1 cellular context compared by ENCODE assay signal in the genomic region with DNA sequence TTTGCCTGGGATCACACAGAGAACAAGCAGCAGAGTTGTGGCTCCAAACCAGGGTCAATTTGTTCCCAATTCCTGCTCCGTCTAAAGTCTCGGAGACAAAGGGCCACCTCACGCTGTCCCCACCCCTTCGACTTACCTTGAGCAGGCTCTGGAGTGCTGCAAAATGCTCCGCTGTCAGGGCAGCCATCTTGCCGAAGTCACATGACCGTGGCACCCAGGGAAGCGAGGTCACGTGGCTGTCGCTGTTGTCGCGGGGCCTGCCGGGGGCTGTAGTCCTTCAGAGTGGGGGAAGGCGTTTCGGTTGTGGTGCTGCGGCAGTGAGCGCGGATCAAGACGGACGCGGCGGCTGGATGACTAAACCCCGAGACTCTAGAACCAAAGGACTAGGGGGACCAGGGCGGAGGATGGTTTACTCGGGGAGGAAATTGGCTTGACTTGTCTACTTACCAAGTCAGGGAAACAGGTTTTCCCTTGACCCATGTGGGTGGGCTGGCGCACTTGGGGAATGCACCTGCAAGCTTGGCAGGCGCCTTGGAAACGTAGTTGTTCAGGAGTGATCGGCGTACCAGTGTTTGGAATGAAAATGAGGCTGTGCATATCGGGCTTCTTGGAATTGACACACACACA.
TF ChIP-seq lines count a peak whose summit lies in the region.

A gene (minus strand): TSS at position 199 of the 627 bp plus-strand sequence. CDS start 12 bp downstream, at position 187.

TF ChIP-seq in HEK293, 187 proteins besides CTCF, POLR2A, EP300 and RAD21 (continued from another document and continues in another):
- TF ChIP-seq, protein P1, sequence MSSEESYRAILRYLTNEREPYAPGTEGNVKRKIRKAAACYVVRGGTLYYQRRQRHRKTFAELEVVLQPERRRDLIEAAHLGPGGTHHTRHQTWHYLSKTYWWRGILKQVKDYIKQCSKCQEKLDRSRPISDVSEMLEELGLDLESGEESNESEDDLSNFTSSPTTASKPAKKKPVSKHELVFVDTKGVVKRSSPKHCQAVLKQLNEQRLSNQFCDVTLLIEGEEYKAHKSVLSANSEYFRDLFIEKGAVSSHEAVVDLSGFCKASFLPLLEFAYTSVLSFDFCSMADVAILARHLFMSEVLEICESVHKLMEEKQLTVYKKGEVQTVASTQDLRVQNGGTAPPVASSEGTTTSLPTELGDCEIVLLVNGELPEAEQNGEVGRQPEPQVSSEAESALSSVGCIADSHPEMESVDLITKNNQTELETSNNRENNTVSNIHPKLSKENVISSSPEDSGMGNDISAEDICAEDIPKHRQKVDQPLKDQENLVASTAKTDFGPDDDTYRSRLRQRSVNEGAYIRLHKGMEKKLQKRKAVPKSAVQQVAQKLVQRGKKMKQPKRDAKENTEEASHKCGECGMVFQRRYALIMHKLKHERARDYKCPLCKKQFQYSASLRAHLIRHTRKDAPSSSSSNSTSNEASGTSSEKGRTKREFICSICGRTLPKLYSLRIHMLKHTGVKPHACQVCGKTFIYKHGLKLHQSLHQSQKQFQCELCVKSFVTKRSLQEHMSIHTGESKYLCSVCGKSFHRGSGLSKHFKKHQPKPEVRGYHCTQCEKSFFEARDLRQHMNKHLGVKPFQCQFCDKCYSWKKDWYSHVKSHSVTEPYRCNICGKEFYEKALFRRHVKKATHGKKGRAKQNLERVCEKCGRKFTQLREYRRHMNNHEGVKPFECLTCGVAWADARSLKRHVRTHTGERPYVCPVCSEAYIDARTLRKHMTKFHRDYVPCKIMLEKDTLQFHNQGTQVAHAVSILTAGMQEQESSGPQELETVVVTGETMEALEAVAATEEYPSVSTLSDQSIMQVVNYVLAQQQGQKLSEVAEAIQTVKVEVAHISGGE (tag by site-specific recombination; conservative IDR thresholded peaks at IDR 0.05; ENCODE audit: low read depth), result peak; percentile 6; the same call in 1 of the 2 replicates
- TF ChIP-seq, protein P2, sequence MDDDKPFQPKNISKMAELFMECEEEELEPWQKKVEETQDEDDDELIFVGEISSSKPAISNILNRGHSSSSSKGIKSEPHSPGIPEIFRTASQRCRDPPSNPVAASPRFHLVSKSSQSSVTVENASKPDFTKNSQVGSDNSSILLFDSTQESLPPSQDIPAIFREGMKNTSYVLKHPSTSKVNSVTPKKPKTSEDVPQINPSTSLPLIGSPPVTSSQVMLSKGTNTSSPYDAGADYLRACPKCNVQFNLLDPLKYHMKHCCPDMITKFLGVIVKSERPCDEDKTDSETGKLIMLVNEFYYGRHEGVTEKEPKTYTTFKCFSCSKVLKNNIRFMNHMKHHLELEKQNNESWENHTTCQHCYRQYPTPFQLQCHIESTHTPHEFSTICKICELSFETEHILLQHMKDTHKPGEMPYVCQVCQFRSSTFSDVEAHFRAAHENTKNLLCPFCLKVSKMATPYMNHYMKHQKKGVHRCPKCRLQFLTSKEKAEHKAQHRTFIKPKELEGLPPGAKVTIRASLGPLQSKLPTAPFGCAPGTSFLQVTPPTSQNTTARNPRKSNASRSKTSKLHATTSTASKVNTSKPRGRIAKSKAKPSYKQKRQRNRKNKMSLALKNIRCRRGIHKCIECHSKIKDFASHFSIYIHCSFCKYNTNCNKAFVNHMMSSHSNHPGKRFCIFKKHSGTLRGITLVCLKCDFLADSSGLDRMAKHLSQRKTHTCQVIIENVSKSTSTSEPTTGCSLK (tag by site-specific recombination; IDR thresholded peaks at IDR 0.05), result no peak
- TF ChIP-seq, protein P3, sequence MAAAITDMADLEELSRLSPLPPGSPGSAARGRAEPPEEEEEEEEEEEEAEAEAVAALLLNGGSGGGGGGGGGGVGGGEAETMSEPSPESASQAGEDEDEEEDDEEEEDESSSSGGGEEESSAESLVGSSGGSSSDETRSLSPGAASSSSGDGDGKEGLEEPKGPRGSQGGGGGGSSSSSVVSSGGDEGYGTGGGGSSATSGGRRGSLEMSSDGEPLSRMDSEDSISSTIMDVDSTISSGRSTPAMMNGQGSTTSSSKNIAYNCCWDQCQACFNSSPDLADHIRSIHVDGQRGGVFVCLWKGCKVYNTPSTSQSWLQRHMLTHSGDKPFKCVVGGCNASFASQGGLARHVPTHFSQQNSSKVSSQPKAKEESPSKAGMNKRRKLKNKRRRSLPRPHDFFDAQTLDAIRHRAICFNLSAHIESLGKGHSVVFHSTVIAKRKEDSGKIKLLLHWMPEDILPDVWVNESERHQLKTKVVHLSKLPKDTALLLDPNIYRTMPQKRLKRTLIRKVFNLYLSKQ (tag by site-specific recombination; IDR thresholded peaks at IDR 0.05; ENCODE audit: borderline replicate concordance), result no peak
- no peak for TF ChIP-seq ZNF585B (tag by site-specific recombination; IDR thresholded peaks at IDR 0.05)
- TF ChIP-seq ZNF174 (tag by site-specific recombination; IDR thresholded peaks at IDR 0.05), result no peak
- no peak for TF ChIP-seq ZNF792 (tag by site-specific recombination; IDR thresholded peaks at IDR 0.05)
- no peak for TF ChIP-seq ZNF202 (tag by site-specific recombination; IDR thresholded peaks at IDR 0.05; ENCODE audit: borderline replicate concordance)
- no peak for TF ChIP-seq ZNF354C (tag by site-specific recombination; IDR thresholded peaks at IDR 0.05; ENCODE audit: borderline replicate concordance, low read depth)
- no peak for TF ChIP-seq ZNF830 (tag by site-specific recombination; IDR thresholded peaks at IDR 0.05; ENCODE audit: low read depth)
- TF ChIP-seq ZNF239 (tag by site-specific recombination; IDR thresholded peaks at IDR 0.05), result no peak
- TF ChIP-seq ZNF596 (tag by site-specific recombination; IDR thresholded peaks at IDR 0.05), result no peak
- TF ChIP-seq ZNF114 (tag by site-specific recombination; IDR thresholded peaks at IDR 0.05), result no peak
- TF ChIP-seq ZNF16 (tag by site-specific recombination; IDR thresholded peaks at IDR 0.05; ENCODE audit: low read depth), result no peak
- TF ChIP-seq ZNF221 (tag by site-specific recombination; IDR thresholded peaks at IDR 0.05; ENCODE audit: borderline replicate concordance), result no peak
- TF ChIP-seq RBAK (tag by site-specific recombination; IDR thresholded peaks at IDR 0.05), result no peak
- peak; percentile 90 for TF ChIP-seq YY2 (tag by site-specific recombination; IDR thresholded peaks at IDR 0.05)
- TF ChIP-seq ZNF214 (tag by site-specific recombination; IDR thresholded peaks at IDR 0.05; ENCODE audit: borderline replicate concordance), result no peak
- no peak for TF ChIP-seq ZNF37A (tag by site-specific recombination; IDR thresholded peaks at IDR 0.05)
- TF ChIP-seq SP3 (tag by site-specific recombination; IDR thresholded peaks at IDR 0.05), result peak; percentile 60
- TF ChIP-seq ZNF169 (tag by site-specific recombination; IDR thresholded peaks at IDR 0.05), result no peak
- TF ChIP-seq ZIC2 (tag by site-specific recombination; IDR thresholded peaks at IDR 0.05), result peak; percentile 72
- no peak for TF ChIP-seq ZNF530 (tag by site-specific recombination; IDR thresholded peaks at IDR 0.05; ENCODE audit: low read depth)
- TF ChIP-seq ZNF670 (tag by site-specific recombination; IDR thresholded peaks at IDR 0.05; ENCODE audit: low read depth), result no peak
- no peak for TF ChIP-seq ZBTB8A (tag by site-specific recombination; IDR thresholded peaks at IDR 0.05)
- TF ChIP-seq REPIN1 (tag by site-specific recombination; IDR thresholded peaks at IDR 0.05; ENCODE audit: low read depth), result no peak
- TF ChIP-seq, protein P4, sequence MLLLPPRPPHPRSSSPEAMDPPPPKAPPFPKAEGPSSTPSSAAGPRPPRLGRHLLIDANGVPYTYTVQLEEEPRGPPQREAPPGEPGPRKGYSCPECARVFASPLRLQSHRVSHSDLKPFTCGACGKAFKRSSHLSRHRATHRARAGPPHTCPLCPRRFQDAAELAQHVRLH (tag by site-specific recombination; IDR thresholded peaks at IDR 0.05), result no peak
- TF ChIP-seq, protein P5, sequence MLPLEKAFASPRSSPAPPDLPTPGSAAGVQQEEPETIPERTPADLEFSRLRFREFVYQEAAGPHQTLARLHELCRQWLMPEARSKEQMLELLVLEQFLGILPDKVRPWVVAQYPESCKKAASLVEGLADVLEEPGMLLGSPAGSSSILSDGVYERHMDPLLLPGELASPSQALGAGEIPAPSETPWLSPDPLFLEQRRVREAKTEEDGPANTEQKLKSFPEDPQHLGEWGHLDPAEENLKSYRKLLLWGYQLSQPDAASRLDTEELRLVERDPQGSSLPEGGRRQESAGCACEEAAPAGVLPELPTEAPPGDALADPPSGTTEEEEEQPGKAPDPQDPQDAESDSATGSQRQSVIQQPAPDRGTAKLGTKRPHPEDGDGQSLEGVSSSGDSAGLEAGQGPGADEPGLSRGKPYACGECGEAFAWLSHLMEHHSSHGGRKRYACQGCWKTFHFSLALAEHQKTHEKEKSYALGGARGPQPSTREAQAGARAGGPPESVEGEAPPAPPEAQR (tag by site-specific recombination; IDR thresholded peaks at IDR 0.05), result no peak
- TF ChIP-seq ZNF501 (tag by site-specific recombination; IDR thresholded peaks at IDR 0.05), result peak; percentile 43; the same call in 1 of the 2 replicates
- TF ChIP-seq ZNF473 (tag by site-specific recombination; IDR thresholded peaks at IDR 0.05), result no peak
- no peak for TF ChIP-seq KLF1 (tag by site-specific recombination; IDR thresholded peaks at IDR 0.05)
- no peak for TF ChIP-seq GLI2 (tag by site-specific recombination; IDR thresholded peaks at IDR 0.05; ENCODE audit: borderline replicate concordance, low read depth)
- TF ChIP-seq ZNF133 (tag by site-specific recombination; IDR thresholded peaks at IDR 0.05), result no peak
- TF ChIP-seq, protein P6, sequence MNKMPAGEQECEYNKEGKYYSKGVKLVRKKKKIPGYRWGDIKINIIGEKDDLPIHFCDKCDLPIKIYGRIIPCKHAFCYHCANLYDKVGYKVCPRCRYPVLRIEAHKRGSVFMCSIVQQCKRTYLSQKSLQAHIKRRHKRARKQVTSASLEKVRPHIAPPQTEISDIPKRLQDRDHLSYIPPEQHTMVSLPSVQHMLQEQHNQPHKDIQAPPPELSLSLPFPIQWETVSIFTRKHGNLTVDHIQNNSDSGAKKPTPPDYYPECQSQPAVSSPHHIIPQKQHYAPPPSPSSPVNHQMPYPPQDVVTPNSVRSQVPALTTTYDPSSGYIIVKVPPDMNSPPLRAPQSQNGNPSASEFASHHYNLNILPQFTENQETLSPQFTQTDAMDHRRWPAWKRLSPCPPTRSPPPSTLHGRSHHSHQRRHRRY (tag by site-specific recombination; IDR thresholded peaks at IDR 0.05), result no peak
- TF ChIP-seq, protein P7, sequence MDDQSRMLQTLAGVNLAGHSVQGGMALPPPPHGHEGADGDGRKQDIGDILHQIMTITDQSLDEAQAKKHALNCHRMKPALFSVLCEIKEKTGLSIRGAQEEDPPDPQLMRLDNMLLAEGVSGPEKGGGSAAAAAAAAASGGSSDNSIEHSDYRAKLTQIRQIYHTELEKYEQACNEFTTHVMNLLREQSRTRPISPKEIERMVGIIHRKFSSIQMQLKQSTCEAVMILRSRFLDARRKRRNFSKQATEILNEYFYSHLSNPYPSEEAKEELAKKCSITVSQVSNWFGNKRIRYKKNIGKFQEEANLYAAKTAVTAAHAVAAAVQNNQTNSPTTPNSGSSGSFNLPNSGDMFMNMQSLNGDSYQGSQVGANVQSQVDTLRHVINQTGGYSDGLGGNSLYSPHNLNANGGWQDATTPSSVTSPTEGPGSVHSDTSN (CRISPR knock-in tag; IDR thresholded peaks at IDR 0.05), result peak; percentile 82
- TF ChIP-seq EGR2 (tag by site-specific recombination; IDR thresholded peaks at IDR 0.05; ENCODE audit: low read depth), result no peak
- TF ChIP-seq SP7 (tag by site-specific recombination; IDR thresholded peaks at IDR 0.05), result peak; percentile 61; the same call in 1 of the 2 replicates
- TF ChIP-seq, protein P8, sequence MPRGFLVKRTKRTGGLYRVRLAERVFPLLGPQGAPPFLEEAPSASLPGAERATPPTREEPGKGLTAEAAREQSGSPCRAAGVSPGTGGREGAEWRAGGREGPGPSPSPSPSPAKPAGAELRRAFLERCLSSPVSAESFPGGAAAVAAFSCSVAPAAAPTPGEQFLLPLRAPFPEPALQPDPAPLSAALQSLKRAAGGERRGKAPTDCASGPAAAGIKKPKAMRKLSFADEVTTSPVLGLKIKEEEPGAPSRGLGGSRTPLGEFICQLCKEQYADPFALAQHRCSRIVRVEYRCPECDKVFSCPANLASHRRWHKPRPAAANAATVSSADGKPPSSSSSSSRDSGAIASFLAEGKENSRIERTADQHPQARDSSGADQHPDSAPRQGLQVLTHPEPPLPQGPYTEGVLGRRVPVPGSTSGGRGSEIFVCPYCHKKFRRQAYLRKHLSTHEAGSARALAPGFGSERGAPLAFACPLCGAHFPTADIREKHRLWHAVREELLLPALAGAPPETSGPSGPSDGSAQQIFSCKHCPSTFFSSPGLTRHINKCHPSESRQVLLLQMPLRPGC (tag by site-specific recombination; IDR thresholded peaks at IDR 0.05), result 0 out of 2 replicates have a peak, but pooled peaks have one; percentile 22
- no peak for TF ChIP-seq ZNF416 (tag by site-specific recombination; IDR thresholded peaks at IDR 0.05)
- TF ChIP-seq, protein P9, sequence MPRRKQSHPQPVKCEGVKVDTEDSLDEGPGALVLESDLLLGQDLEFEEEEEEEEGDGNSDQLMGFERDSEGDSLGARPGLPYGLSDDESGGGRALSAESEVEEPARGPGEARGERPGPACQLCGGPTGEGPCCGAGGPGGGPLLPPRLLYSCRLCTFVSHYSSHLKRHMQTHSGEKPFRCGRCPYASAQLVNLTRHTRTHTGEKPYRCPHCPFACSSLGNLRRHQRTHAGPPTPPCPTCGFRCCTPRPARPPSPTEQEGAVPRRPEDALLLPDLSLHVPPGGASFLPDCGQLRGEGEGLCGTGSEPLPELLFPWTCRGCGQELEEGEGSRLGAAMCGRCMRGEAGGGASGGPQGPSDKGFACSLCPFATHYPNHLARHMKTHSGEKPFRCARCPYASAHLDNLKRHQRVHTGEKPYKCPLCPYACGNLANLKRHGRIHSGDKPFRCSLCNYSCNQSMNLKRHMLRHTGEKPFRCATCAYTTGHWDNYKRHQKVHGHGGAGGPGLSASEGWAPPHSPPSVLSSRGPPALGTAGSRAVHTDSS (tag by site-specific recombination; IDR thresholded peaks at IDR 0.05), result no peak
- 0 out of 2 replicates have a peak, but pooled peaks have one; percentile 42 for TF ChIP-seq ZFP37 (tag by site-specific recombination; IDR thresholded peaks at IDR 0.05)
- peak; percentile 47; the same call in 1 of the 2 replicates for TF ChIP-seq ZEB2 (tag by site-specific recombination; IDR thresholded peaks at IDR 0.05)
- TF ChIP-seq ZFHX2 (tag by site-specific recombination; conservative IDR thresholded peaks at IDR 0.05), result no peak
- no peak for TF ChIP-seq OSR2 (tag by site-specific recombination; IDR thresholded peaks at IDR 0.05)
- TF ChIP-seq ZNF184 (tag by site-specific recombination; IDR thresholded peaks at IDR 0.05), result no peak
